In the genomic region with DNA sequence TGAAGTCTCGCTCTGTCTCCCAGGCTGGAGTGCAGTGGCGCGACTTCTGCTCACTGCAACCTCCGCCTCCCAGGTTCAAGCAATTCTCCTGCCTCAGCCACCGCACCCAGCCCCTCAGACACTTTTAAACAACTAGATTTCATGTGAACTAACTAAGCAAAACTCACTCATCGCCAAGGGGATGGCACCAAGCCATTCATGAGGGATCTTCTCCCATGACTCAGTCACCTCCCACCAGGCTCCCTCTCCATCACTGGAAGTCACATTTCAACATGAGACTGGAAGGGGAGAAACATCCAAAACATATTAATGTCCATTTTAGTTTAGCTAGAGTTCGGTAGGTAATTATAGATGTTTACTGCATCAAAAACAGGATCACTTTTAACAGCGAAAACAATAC, we compare ENCODE assay signal across 19 cellular contexts.
"Had no signal": no experiment of that assay in that cellular context is flagged by ENCODE, and none has a peak within 500 bp of the region (broad histone marks: within the 10 kb centered on the region; RNA-seq: fewer than 3 reads in every experiment).

No MANE protein-coding gene starts in this region.

- H3K27ac Mint-ChIP-seq: activated CD4-positive, alpha-beta T cell treated with anti-CD3 and anti-CD28 coated beads, Interleukin-2, amount 10 ng/mL, durations not matched to agents 7 days and 5 days; activated naive CD4-positive, alpha-beta T cell treated with anti-CD3 and anti-CD28 coated beads, Interleukin-2, amount 50 U/mL, for 24 hours; nephron had no signal

- H3K36me3 ChIP-seq: adrenal gland, sigmoid colon, tibial artery had no signal

- H3K9me3 Mint-ChIP-seq: activated naive CD4-positive, alpha-beta T cell treated with anti-CD3 and anti-CD28 coated beads, Interleukin-2, amount 50 U/mL, for 24 hours had no signal

- H3K9me3 ChIP-seq: adrenal gland, sigmoid colon, tibial artery had no signal

- H3K27me3 ChIP-seq: adrenal gland, hepatocyte, sigmoid colon, tibial artery had no signal

- H3K4me3 Mint-ChIP-seq: activated CD4-positive, alpha-beta T cell treated with anti-CD3 and anti-CD28 coated beads, Interleukin-2, amount 10 ng/mL, durations not matched to agents 7 days and 5 days; activated naive CD4-positive, alpha-beta T cell treated with anti-CD3 and anti-CD28 coated beads, Interleukin-2, amount 50 U/mL, for 24 hours; central memory CD8-positive, alpha-beta T cell; nephron had no signal

- H3K79me2 ChIP-seq: hepatocyte had no signal

- H3K27me3 Mint-ChIP-seq: activated CD4-positive, alpha-beta T cell treated with anti-CD3 and anti-CD28 coated beads, Interleukin-2, amount 10 ng/mL, durations not matched to agents 7 days and 5 days; activated naive CD4-positive, alpha-beta T cell treated with anti-CD3 and anti-CD28 coated beads, Interleukin-2, amount 50 U/mL, for 24 hours; central memory CD8-positive, alpha-beta T cell had no signal

- H3K4me3 ChIP-seq: adrenal gland, coronary artery, hepatocyte, lung, sigmoid colon, tibial artery had no signal

- H3K36me3 Mint-ChIP-seq: activated naive CD4-positive, alpha-beta T cell treated with anti-CD3 and anti-CD28 coated beads, Interleukin-2, amount 50 U/mL, for 24 hours had no signal

- H3K27ac ChIP-seq: adrenal gland, coronary artery, hepatocyte, sigmoid colon, tibial artery had no signal

- H3K4me1 Mint-ChIP-seq: activated CD4-positive, alpha-beta T cell treated with anti-CD3 and anti-CD28 coated beads, Interleukin-2, amount 10 ng/mL, durations not matched to agents 7 days and 5 days; activated naive CD4-positive, alpha-beta T cell treated with anti-CD3 and anti-CD28 coated beads, Interleukin-2, amount 50 U/mL, for 24 hours; central memory CD8-positive, alpha-beta T cell had no signal

- H2AFZ ChIP-seq: hepatocyte had no signal

- DNase-seq: activated CD4-positive, alpha-beta T cell treated with anti-CD3 and anti-CD28 coated beads, Interleukin-2, amount 10 ng/mL, durations not matched to agents 7 days and 5 days; activated CD8-positive, alpha-beta memory T cell treated with anti-CD3 and anti-CD28 coated beads, Interleukin-2, amount 50 U/mL, for 4 hours; activated effector memory CD4-positive, alpha-beta T cell treated with Interleukin-2 at 50 U/mL for 16 hours; activated T-cell treated with anti-CD3 and anti-CD28 coated beads, Interleukin-2, amount 50 U/mL, for 48 hours; adrenal gland; erythroblast; islet precursor cell; nucleus accumbens; posterior cingulate gyrus; sigmoid colon; stimulated activated naive CD4-positive, alpha-beta T cell; T1000; tibial artery had no signal

- H3K4me2 ChIP-seq: hepatocyte had no signal

- H3K4me1 ChIP-seq: adrenal gland, sigmoid colon, tibial artery had no signal
